In the genomic region with DNA sequence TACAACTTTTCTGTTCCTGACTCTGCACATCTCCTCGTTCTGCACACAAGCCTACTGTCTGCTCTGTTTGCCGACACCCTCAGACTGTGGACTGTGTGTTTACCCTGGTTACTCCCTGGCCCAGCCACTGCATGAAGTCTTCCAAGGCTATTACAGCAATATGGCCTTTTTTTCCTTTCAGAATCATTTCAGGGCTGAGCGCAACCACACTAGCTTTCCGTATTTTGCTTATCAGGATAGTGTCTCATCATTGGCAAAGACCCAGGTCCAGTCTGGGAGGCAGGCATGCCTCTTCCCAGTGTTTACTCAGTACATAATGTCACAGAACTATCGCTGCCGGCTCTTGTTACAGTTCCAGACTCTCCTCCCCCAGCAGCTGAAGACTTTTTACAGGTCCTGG, we compare ENCODE assay signal across 12 cellular contexts. TPM values are rescaled to one million over a fixed set of nuclear protein-coding genes. Genes with fewer than 3 reads are reported as not detected.
A peak's percentile ranks its signal among the peaks of the same experiment; 100 is the strongest.
DNase-seq lines count a peak whose midpoint lies in the region; ATAC-seq and TF ChIP-seq lines count a peak whose summit lies in the region.
"Had no signal": no experiment of that assay in that cellular context is flagged by ENCODE, and none has a peak within 500 bp of the region (broad histone marks: within the 10 kb centered on the region; RNA-seq: fewer than 3 reads in every experiment).

No MANE protein-coding gene starts in this region.

- H3K4me3 Mint-ChIP-seq in Calu3 (ENCODE audit: low read depth, unreplicated experiment) = no peak overlapping the region

- H3K27ac ChIP-seq in right atrium auricular region (peak overlapping the region; percentile 51 to 53), WERI-Rb-1 (no peak overlapping the region)
- H3K27ac ChIP-seq: KMS-11 had no signal

- ATAC-seq in HG02870 (IDR thresholded peaks at IDR 0.05; ENCODE audit: unreplicated experiment) = no peak

- no peaks in the 10 kb centered on the region for H3K27me3 Mint-ChIP-seq in Calu3 (ENCODE audit: unreplicated experiment)

- H3K9me3 ChIP-seq in right atrium auricular region = no peaks in the 10 kb centered on the region
- H3K9me3 ChIP-seq in WERI-Rb-1 (ENCODE audit: severe bottlenecking) = no peaks in the 10 kb centered on the region

- TF ChIP-seq CTCF in Calu3 (IDR thresholded peaks at IDR 0.05; ENCODE audit: unreplicated experiment) (no peak), right atrium auricular region (IDR thresholded peaks at IDR 0.05) (no peak), WERI-Rb-1 (IDR thresholded peaks at IDR 0.05; ENCODE audit: low read depth, low read length) (no peak)

- H3K27me3 ChIP-seq in right atrium auricular region (no peaks in the 10 kb centered on the region), WERI-Rb-1 (ENCODE audit: insufficient read depth, low read depth, severe bottlenecking) (no peaks in the 10 kb centered on the region)

- BruUV-seq in Calu3 (replicated peaks; lab: Mats Ljungman, UMichigan) = no TSS peak

- H3K36me3 Mint-ChIP-seq in Calu3 (ENCODE audit: insufficient read depth, unreplicated experiment) = no peaks in the 10 kb centered on the region
- H3K36me3 Mint-ChIP-seq: brain had no signal

- no peak overlapping the region for H3K4me3 ChIP-seq in right atrium auricular region
- no peak overlapping the region for H3K4me3 ChIP-seq in WERI-Rb-1 (ENCODE audit: low read depth, low read length)

- H3K4me1 Mint-ChIP-seq in Calu3 (ENCODE audit: low read depth, unreplicated experiment) = no peaks in the 10 kb centered on the region

- H3K36me3 ChIP-seq in right atrium auricular region (no peaks in the 10 kb centered on the region), WERI-Rb-1 (no peaks in the 10 kb centered on the region)

- no peak overlapping the region for H3K27ac Mint-ChIP-seq in Calu3 (ENCODE audit: unreplicated experiment)

- H3K9me3 Mint-ChIP-seq in Calu3 (ENCODE audit: low read depth, unreplicated experiment) = no peaks in the 10 kb centered on the region

- peaks cover 0 to 15% of the 10 kb centered on the region in 2 donors for H3K4me1 ChIP-seq in right atrium auricular region

- CTCF ChIA-PET in Calu3 (lab: Charles Lee) = interaction anchor here (1.2 kb wide), 1 partner anchor 10 kb away, joined by 3 read pairs; no protein-coding TSS in a partner anchor

- DNase-seq in Calu3 (peak; percentile 23), OCI-M1 (lab: John Stamatoyannopoulos, UW) (peak; percentile 0), right atrium auricular region (ENCODE audit: low spot score) (peak; percentile 71), pons (ENCODE audit: low spot score) (peak; percentile 6), NCI-H2107 treated with DMSO at 0.1 percent for 48 hours (lab: John Stamatoyannopoulos, UW; ENCODE audit: unreplicated experiment) (no peak), WERI-Rb-1 (no peak), cerebellum (ENCODE audit: low spot score) (no peak)
- DNase-seq: NCI-H69; stimulated activated CD4-positive, alpha-beta T cell treated with anti-CD3 and anti-CD28 coated beads, Interleukin-2, amount 100 ng/mL, for 48 hours had no signal

- intact Hi-C loops in Calu3 (cut with micrococcal nuclease; ENCODE audit: unreplicated experiment) = loop anchor here (5.0 kb wide), 1 partner anchor 34 kb away; no protein-coding TSS in a partner anchor

RNA-seq across cellular contexts. Expression of gene DNAH9, which starts 10.1 kb away (rescaled TPM):
- 0.19 and 0.64 TPM in 2 replicates for total RNA-seq in Calu3 (2022)
- under 1 TPM in 1 of 2 donors, not detected in 1; 0.63 TPM for total RNA-seq in right atrium auricular region
- 5.4 TPM for total RNA-seq in cerebellum

Comparison
In these comparisons a context has a peak if more than half of its experiments do, and no peak if none do; other contexts are left out.
1. DNase-seq: peak in Calu3 (single experiment), OCI-M1 (single experiment), right atrium auricular region (single experiment) and pons (single experiment); none in NCI-H2107 treated with DMSO at 0.1 percent for 48 hours (single experiment), WERI-Rb-1 (single experiment) and cerebellum (single experiment).